ENCODE assay signal across 1 cellular context in genomic region chr1:10522324-10522860, GRCh38.
TF ChIP-seq lines count a peak whose summit lies in the region.

No MANE protein-coding gene starts in this region.

TF ChIP-seq in IMR-90, 13 proteins besides CTCF, POLR2A, EP300 and RAD21:
- no peak for TF ChIP-seq FOS (IDR thresholded peaks at IDR 0.05; ENCODE audit: low read depth, low read length)
- TF ChIP-seq MAFK (IDR thresholded peaks at IDR 0.05; ENCODE audit: low read depth, low read length), result no peak
- TF ChIP-seq MXI1 (IDR thresholded peaks at IDR 0.05; ENCODE audit: borderline replicate concordance, low read depth, low read length), result no peak
- TF ChIP-seq MAZ (IDR thresholded peaks at IDR 0.05; ENCODE audit: borderline replicate concordance, low read depth, low read length), result no peak
- TF ChIP-seq BHLHE40 (IDR thresholded peaks at IDR 0.05; ENCODE audit: low read depth, low read length), result no peak
- TF ChIP-seq CEBPB (IDR thresholded peaks at IDR 0.05; ENCODE audit: low read depth, low read length), result no peak
- TF ChIP-seq SMC3 (IDR thresholded peaks at IDR 0.05; ENCODE audit: low read depth, low read length), result no peak
- TF ChIP-seq NFE2L2 (IDR thresholded peaks at IDR 0.05; ENCODE audit: low read depth, low read length), result no peak
- no peak for TF ChIP-seq RFX5 (IDR thresholded peaks at IDR 0.05; ENCODE audit: low read depth, low read length)
- no peak for TF ChIP-seq USF2 (IDR thresholded peaks at IDR 0.05; ENCODE audit: low read depth, low read length)
- no peak for TF ChIP-seq CHD1 (IDR thresholded peaks at IDR 0.05; ENCODE audit: low read depth, low read length)
- no peak for TF ChIP-seq ELK1 (IDR thresholded peaks at IDR 0.05; ENCODE audit: borderline replicate concordance, low read depth, low read length)
- TF ChIP-seq RCOR1 (IDR thresholded peaks at IDR 0.05; ENCODE audit: insufficient replicate concordance, low read length), result no peak
